12 cellular contexts compared by ENCODE assay signal in genomic region chr20:41664584-41664983, GRCh38. TPM values are rescaled to one million over a fixed set of nuclear protein-coding genes. Genes with fewer than 3 reads are reported as not detected.
A peak's percentile ranks its signal among the peaks of the same experiment; 100 is the strongest.
DNase-seq lines count a peak whose midpoint lies in the region; ATAC-seq and TF ChIP-seq lines count a peak whose summit lies in the region.
"Had no signal": no experiment of that assay in that cellular context is flagged by ENCODE, and none has a peak within 500 bp of the region (broad histone marks: within the 10 kb centered on the region; RNA-seq: fewer than 3 reads in every experiment).

No MANE protein-coding gene starts in this region.

- TF ChIP-seq CTCF in GM10248 (IDR thresholded peaks at IDR 0.05; ENCODE audit: control extremely low read depth, extremely low read depth, low read depth, missing control alignments): no peak
- TF ChIP-seq CTCF in PC-3 (conservative IDR thresholded peaks at IDR 0.05; ENCODE audit: low read depth, low read length): no peak
- TF ChIP-seq CTCF in prostate gland (IDR thresholded peaks at IDR 0.05): no peak

- no peak overlapping the region for H2AFZ ChIP-seq in PC-3 (ENCODE audit: low read length)
- H2AFZ ChIP-seq: parathyroid adenoma had no signal

- H3K9me2 ChIP-seq in PC-3 (replicated peaks; ENCODE audit: low read length): no peaks in the 10 kb centered on the region

- H3K4me1 ChIP-seq in PC-3 (ENCODE audit: insufficient read depth, low read length) (no peaks in the 10 kb centered on the region), prostate gland (replicated peaks) (no peaks in the 10 kb centered on the region)
- H3K4me1 ChIP-seq: Peyer's patch had no signal

- no peaks in the 10 kb centered on the region for H4K20me1 ChIP-seq in PC-3 (ENCODE audit: low read length)

- no peaks in the 10 kb centered on the region for H3F3A ChIP-seq in PC-3 (ENCODE audit: low read length, unreplicated experiment)

- H3K9me3 ChIP-seq in PC-3 (ENCODE audit: low read length): no peaks in the 10 kb centered on the region
- H3K9me3 ChIP-seq in prostate gland: no peaks in the 10 kb centered on the region
- H3K9me3 ChIP-seq: Peyer's patch had no signal

- H3K27me3 ChIP-seq in PC-3 (ENCODE audit: low read length) (peaks cover 23% of the 10 kb centered on the region), prostate gland (replicated peaks; ENCODE audit: insufficient read depth) (no peaks in the 10 kb centered on the region)
- H3K27me3 ChIP-seq: Peyer's patch had no signal

- intact Hi-C loops in PC-3 (cut with micrococcal nuclease): no loop called here
- intact Hi-C loops in prostate gland (cut with DNase I): no loop called here

- no peak overlapping the region for H3K27ac ChIP-seq in PC-3 (ENCODE audit: low read length)
- H3K27ac ChIP-seq in prostate gland: no peak overlapping the region
- H3K27ac ChIP-seq: parathyroid adenoma, Peyer's patch had no signal

- H3K4me2 ChIP-seq in PC-3 (ENCODE audit: low read length): peak overlapping the region; percentile 38

- no peaks in the 10 kb centered on the region for H3K36me3 ChIP-seq in PC-3 (ENCODE audit: low read depth, low read length)
- no peaks in the 10 kb centered on the region for H3K36me3 ChIP-seq in prostate gland
- H3K36me3 ChIP-seq: Peyer's patch had no signal

- H3K4me3 ChIP-seq in PC-3 (ENCODE audit: low read length) (no peak overlapping the region), prostate gland (no peak overlapping the region)
- H3K4me3 ChIP-seq: Peyer's patch had no signal

- POLR2A ChIA-PET in GM10248 (lab: Yijun Ruan, JAX): no interaction called here
- POLR2A ChIA-PET in PC-3 (lab: Charles Lee; ENCODE audit: unreplicated experiment): no interaction called here

- CTCF ChIA-PET in GM10248 (lab: Yijun Ruan, JAX): interaction anchor here (1.4 kb wide), 1 partner anchor 28 kb away, joined by 4 read pairs; no protein-coding TSS in a partner anchor
- CTCF ChIA-PET in PC-3 (lab: Charles Lee): no interaction called here

- no peak overlapping the region for H3K9ac ChIP-seq in PC-3 (ENCODE audit: low read length)
- H3K9ac ChIP-seq: parathyroid adenoma had no signal

- no TSS peak for BruUV-seq in PC-3 (replicated peaks; lab: Mats Ljungman, UMichigan)

- WGBS in prostate gland: 53% methylated on average over 5 of the region's 5 CpGs

- ATAC-seq in HG03025 (IDR thresholded peaks at IDR 0.05; ENCODE audit: low FRiP score, unreplicated experiment) (peak; percentile 64), PC-3 (no peak)
- ATAC-seq in stimulated activated naive CD8-positive, alpha-beta T cell treated with anti-CD3 and anti-CD28 coated beads, Interleukin-15, Interleukin-2, amounts not matched to agents 100 U/mL and 50 U/mL, for 24 hours: no peak
- ATAC-seq: activated naive CD4-positive, alpha-beta T cell treated with anti-CD3 and anti-CD28 coated beads, Interleukin-2, amount 50 U/mL, for 72 hours had no signal

- no peaks in the 10 kb centered on the region for H3K79me2 ChIP-seq in PC-3 (ENCODE audit: low read length)
- H3K79me2 ChIP-seq: parathyroid adenoma had no signal

- peak; percentile 25 for DNase-seq in GM10248 (ENCODE audit: extremely low spot score)
- peak; percentile 11 for DNase-seq in PC-3
- DNase-seq in hepatic stellate cell (ENCODE audit: low spot score): peak; percentile 18
- DNase-seq in epidermal melanocyte (ENCODE audit: insufficient read length, low spot score): no peak
- DNase-seq in prostate gland (ENCODE audit: low spot score): no peak
- DNase-seq in activated CD8-positive, alpha-beta memory T cell treated with anti-CD3 and anti-CD28 coated beads, Interleukin-2, amount 50 U/mL, for 4 hours: no peak
- no peak for DNase-seq in stimulated activated naive CD8-positive, alpha-beta T cell treated with anti-CD3 and anti-CD28 coated beads, Interleukin-15, Interleukin-2, amounts not matched to agents 100 U/mL and 50 U/mL, for 24 hours
- DNase-seq: GDM1 had no signal

- TF ChIP-seq POLR2A in prostate gland (IDR thresholded peaks at IDR 0.05): no peak

RNA-seq across cellular contexts. Expression of gene CHD6, which starts 46.4 kb away (rescaled TPM):
- total RNA-seq in PC-3 (2014; rRNA removed): 19.5 and 34.7 TPM in 2 replicates
- total RNA-seq in prostate gland: 10 to 100 TPM; 40.9 to 72.0 TPM

Comparison
In these comparisons a context has a peak if more than half of its experiments do, and no peak if none do; other contexts are left out.
1. DNase-seq: peak in GM10248 (single experiment), PC-3 (single experiment) and hepatic stellate cell (single experiment); none in epidermal melanocyte (single experiment), prostate gland (single experiment), activated CD8-positive, alpha-beta memory T cell treated with anti-CD3 and anti-CD28 coated beads, Interleukin-2, amount 50 U/mL, for 4 hours (single experiment) and stimulated activated naive CD8-positive, alpha-beta T cell treated with anti-CD3 and anti-CD28 coated beads, Interleukin-15, Interleukin-2, amounts not matched to agents 100 U/mL and 50 U/mL, for 24 hours (single experiment).